In the genomic region with DNA sequence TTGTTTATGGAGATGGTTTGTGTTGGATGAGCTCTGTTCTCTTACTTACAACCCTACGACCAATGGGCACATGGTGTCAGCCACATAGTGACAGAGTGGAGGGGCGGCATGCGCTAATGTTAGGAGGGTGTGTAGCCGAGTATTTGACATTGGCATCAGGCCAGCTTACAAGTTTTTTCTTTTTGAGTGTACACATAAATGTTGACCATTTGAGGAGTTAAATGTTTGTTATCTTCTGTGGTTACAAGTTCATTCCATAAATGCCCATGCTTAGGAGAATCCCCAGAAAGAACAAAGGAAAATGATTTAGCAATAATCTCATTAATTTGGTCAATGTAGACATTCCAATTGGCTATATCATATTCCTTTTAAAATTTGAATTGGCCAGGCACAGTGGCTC, we compare ENCODE assay signal across 23 cellular contexts.
DNase-seq lines count a peak whose midpoint lies in the region; ATAC-seq, FAIRE-seq and TF ChIP-seq lines count a peak whose summit lies in the region.
"Had no signal": no experiment of that assay in that cellular context is flagged by ENCODE, and none has a peak within 500 bp of the region (broad histone marks: within the 10 kb centered on the region; RNA-seq: fewer than 3 reads in every experiment).

No MANE protein-coding gene starts in this region.

- H3K14ac ChIP-seq in IMR-90 (replicated peaks; ENCODE audit: low read depth, low read length) (peak overlapping the region; percentile 87; the same call in 1 of the 2 replicates), mesenchymal stem cell (ENCODE audit: low read length in 2 of 2) (no peak overlapping the region)

- H4K91ac ChIP-seq in IMR-90 (ENCODE audit: insufficient read depth, low read depth, low read length) (peak overlapping the region; percentile 78), mesenchymal stem cell (ENCODE audit: low read length) (no peak overlapping the region)

- H3K27me3 Mint-ChIP-seq in endothelial cell (ENCODE audit: unreplicated experiment) = no peaks in the 10 kb centered on the region
- H3K27me3 Mint-ChIP-seq in activated T-helper 17 cell treated with anti-CD3 and anti-CD28 coated beads, Interleukin-2, amount 50 U/mL, for 72 hours = peaks cover 3% of the 10 kb centered on the region
- H3K27me3 Mint-ChIP-seq in naive thymus-derived CD4-positive, alpha-beta T cell = peaks cover 4 to 27% (median 15%) of the 10 kb centered on the region in 5 donors

- H3K23ac ChIP-seq in IMR-90 (ENCODE audit: low read depth, low read length) (no peak overlapping the region), mesenchymal stem cell (ENCODE audit: low read length in 2 of 2) (no peak overlapping the region)

- no peak overlapping the region for H3K27ac Mint-ChIP-seq in endothelial cell (ENCODE audit: unreplicated experiment)
- H3K27ac Mint-ChIP-seq in activated T-helper 17 cell treated with anti-CD3 and anti-CD28 coated beads, Interleukin-2, amount 50 U/mL, for 72 hours = no peak overlapping the region
- no peak overlapping the region for H3K27ac Mint-ChIP-seq in naive thymus-derived CD4-positive, alpha-beta T cell
- H3K27ac Mint-ChIP-seq: activated CD4-positive, alpha-beta T cell treated with anti-CD3 and anti-CD28 coated beads, Interleukin-2, amount 10 ng/mL, durations not matched to agents 7 days and 5 days; CD4-positive, CD25-positive, alpha-beta regulatory T cell; naive thymus-derived CD8-positive, alpha-beta T cell had no signal

- no peak overlapping the region for H3K4me3 ChIP-seq in IMR-90 (ENCODE audit: insufficient read depth, low read depth, low read length)
- no peak overlapping the region for H3K4me3 ChIP-seq in bronchial epithelial cell (ENCODE audit: low read depth, low read length)
- H3K4me3 ChIP-seq in mesenchymal stem cell (ENCODE audit: insufficient read depth in 1 of 2, low read depth in 1 of 2, low read length in 2 of 2) = no peak overlapping the region
- no peak overlapping the region for H3K4me3 ChIP-seq in naive thymus-derived CD4-positive, alpha-beta T cell (ENCODE audit: low read length)
- H3K4me3 ChIP-seq: cardiac muscle cell, GM12878, MG63, pancreas, sigmoid colon had no signal

- H3K9ac ChIP-seq in IMR-90 (ENCODE audit: low read depth, low read length) (no peak overlapping the region), mesenchymal stem cell (ENCODE audit: low read length) (no peak overlapping the region)

- H2AK5ac ChIP-seq in IMR-90 (ENCODE audit: low read depth, low read length) (peak overlapping the region; percentile 98), mesenchymal stem cell (ENCODE audit: low read length, severe bottlenecking) (no peak overlapping the region)

- no peak for TF ChIP-seq POLR2A in IMR-90 (IDR thresholded peaks at IDR 0.05; ENCODE audit: low read depth, low read length)

- TF ChIP-seq CTCF in IMR-90 (conservative IDR thresholded peaks at IDR 0.05; ENCODE audit: low read depth, low read length) (no peak), bronchial epithelial cell (IDR thresholded peaks at IDR 0.05; ENCODE audit: insufficient read depth, low read length, severe bottlenecking) (no peak), endothelial cell (IDR thresholded peaks at IDR 0.05; ENCODE audit: unreplicated experiment) (no peak)

- no peaks in the 10 kb centered on the region; a peak in 1 of 4 replicates for H3K79me1 ChIP-seq in IMR-90 (ENCODE audit: low read depth in 1 of 2, low read length in 2 of 2)
- H3K79me1 ChIP-seq in mesenchymal stem cell (replicated peaks; ENCODE audit: low read length, poor library complexity, severe bottlenecking) = no peaks in the 10 kb centered on the region

- H2BK12ac ChIP-seq in mesenchymal stem cell (ENCODE audit: low read length in 2 of 2) = no peak overlapping the region

- H4K20me1 ChIP-seq in IMR-90 (ENCODE audit: insufficient read depth, low read length) = no peaks in the 10 kb centered on the region

- H2BK120ac ChIP-seq in IMR-90 (ENCODE audit: low read depth, low read length) = peak overlapping the region; percentile 90
- no peak overlapping the region for H2BK120ac ChIP-seq in mesenchymal stem cell (ENCODE audit: low read depth, low read length)

- CTCF ChIA-PET in IMR-90 (lab: Yijun Ruan, JAX) = no interaction called here
- CTCF ChIA-PET in naive thymus-derived CD4-positive, alpha-beta T cell (lab: Charles Lee) = no interaction called here

- no peaks in the 10 kb centered on the region for H3K27me3 ChIP-seq in IMR-90 (ENCODE audit: control insufficient read depth, insufficient read depth, low read length)
- no peaks in the 10 kb centered on the region for H3K27me3 ChIP-seq in bronchial epithelial cell (ENCODE audit: control insufficient read depth, insufficient read depth, low read length)
- H3K27me3 ChIP-seq in mesenchymal stem cell (ENCODE audit: control insufficient read depth in 1 of 2, insufficient read depth in 1 of 2, low read length in 2 of 2) = no peaks in the 10 kb centered on the region
- H3K27me3 ChIP-seq in naive thymus-derived CD4-positive, alpha-beta T cell (ENCODE audit: control insufficient read depth in 2 of 2, insufficient read depth in 2 of 2, low read length in 2 of 2) = no peaks in the 10 kb centered on the region
- H3K27me3 ChIP-seq: cardiac muscle cell, MG63, pancreas, sigmoid colon had no signal

- H2AFZ ChIP-seq in IMR-90 (replicated peaks; ENCODE audit: low read length, poor library complexity) (no peak overlapping the region), mesenchymal stem cell (ENCODE audit: low read depth, low read length) (no peak overlapping the region)

- BruUV-seq in IMR-90 (replicated peaks; lab: Mats Ljungman, UMichigan) = no TSS peak

- no peak overlapping the region for H3K4me3 Mint-ChIP-seq in endothelial cell (ENCODE audit: unreplicated experiment)
- no peak overlapping the region for H3K4me3 Mint-ChIP-seq in activated T-helper 17 cell treated with anti-CD3 and anti-CD28 coated beads, Interleukin-2, amount 50 U/mL, for 72 hours
- H3K4me3 Mint-ChIP-seq in naive thymus-derived CD4-positive, alpha-beta T cell = no peak overlapping the region
- H3K4me3 Mint-ChIP-seq: activated CD4-positive, alpha-beta T cell treated with anti-CD3 and anti-CD28 coated beads, Interleukin-2, amount 10 ng/mL, durations not matched to agents 7 days and 5 days; CD4-positive, CD25-positive, alpha-beta regulatory T cell; naive thymus-derived CD8-positive, alpha-beta T cell had no signal

- no peaks in the 10 kb centered on the region for H3K4me1 Mint-ChIP-seq in endothelial cell (ENCODE audit: unreplicated experiment)
- no peaks in the 10 kb centered on the region for H3K4me1 Mint-ChIP-seq in activated T-helper 17 cell treated with anti-CD3 and anti-CD28 coated beads, Interleukin-2, amount 50 U/mL, for 72 hours
- no peaks in the 10 kb centered on the region for H3K4me1 Mint-ChIP-seq in naive thymus-derived CD4-positive, alpha-beta T cell
- H3K4me1 Mint-ChIP-seq: activated CD4-positive, alpha-beta T cell treated with anti-CD3 and anti-CD28 coated beads, Interleukin-2, amount 10 ng/mL, durations not matched to agents 7 days and 5 days; CD4-positive, CD25-positive, alpha-beta regulatory T cell; naive thymus-derived CD8-positive, alpha-beta T cell had no signal

- no peak overlapping the region for H2AK9ac ChIP-seq in IMR-90 (replicated peaks; ENCODE audit: low read depth, low read length, poor library complexity)

- H3K18ac ChIP-seq in IMR-90 (ENCODE audit: low read depth, low read length) (peak overlapping the region; percentile 50), mesenchymal stem cell (ENCODE audit: low read depth in 1 of 2, low read length in 2 of 2) (no peak overlapping the region)

- H3K4me1 ChIP-seq in IMR-90 (ENCODE audit: control insufficient read depth, insufficient read depth, low read length) = peaks cover 10% of the 10 kb centered on the region
- H3K4me1 ChIP-seq in mesenchymal stem cell (ENCODE audit: control insufficient read depth, insufficient read depth, low read depth, low read length) = no peaks in the 10 kb centered on the region
- H3K4me1 ChIP-seq in naive thymus-derived CD4-positive, alpha-beta T cell (ENCODE audit: control insufficient read depth in 2 of 2, insufficient read depth in 2 of 2, low read length in 2 of 2) = no peaks in the 10 kb centered on the region

- no peaks in the 10 kb centered on the region for H3K9me3 Mint-ChIP-seq in endothelial cell (ENCODE audit: unreplicated experiment)
- H3K9me3 Mint-ChIP-seq in activated T-helper 17 cell treated with anti-CD3 and anti-CD28 coated beads, Interleukin-2, amount 50 U/mL, for 72 hours = no peaks in the 10 kb centered on the region
- no peaks in the 10 kb centered on the region for H3K9me3 Mint-ChIP-seq in naive thymus-derived CD4-positive, alpha-beta T cell
- H3K9me3 Mint-ChIP-seq: activated CD4-positive, alpha-beta T cell treated with anti-CD3 and anti-CD28 coated beads, Interleukin-2, amount 10 ng/mL, durations not matched to agents 7 days and 5 days; naive thymus-derived CD8-positive, alpha-beta T cell had no signal

- H3K36me3 ChIP-seq in IMR-90 (ENCODE audit: control insufficient read depth, insufficient read depth, low read length) (no peaks in the 10 kb centered on the region), bronchial epithelial cell (ENCODE audit: control insufficient read depth, insufficient read depth, low read length) (no peaks in the 10 kb centered on the region), mesenchymal stem cell (ENCODE audit: control insufficient read depth in 1 of 2, insufficient read depth in 2 of 2, low read depth in 1 of 2, low read length in 2 of 2) (no peaks in the 10 kb centered on the region)
- H3K36me3 ChIP-seq in naive thymus-derived CD4-positive, alpha-beta T cell (ENCODE audit: control insufficient read depth in 2 of 3, insufficient read depth in 3 of 3, low read length in 3 of 3) = no peaks in the 10 kb centered on the region
- H3K36me3 ChIP-seq: cardiac muscle cell, MG63, pancreas, sigmoid colon had no signal

- H2BK15ac ChIP-seq in IMR-90 (ENCODE audit: low read depth, low read length) = peak overlapping the region; percentile 83; the same call in 2 of the 3 replicates
- H2BK15ac ChIP-seq in mesenchymal stem cell (ENCODE audit: low read depth, poor library complexity, severe bottlenecking) = no peak overlapping the region

- H4K8ac ChIP-seq in IMR-90 (ENCODE audit: low read depth in 2 of 2, low read length in 2 of 2) (peak overlapping the region; percentile 31 to 64; a peak in 2 of 4 replicates), mesenchymal stem cell (ENCODE audit: low read length) (no peak overlapping the region)

- peak overlapping the region; percentile 32; the same call in 1 of the 2 replicates for H4K5ac ChIP-seq in IMR-90 (ENCODE audit: low read depth, low read length)

- H3K27ac ChIP-seq in IMR-90 (ENCODE audit: insufficient read depth, low read length) (peak overlapping the region; percentile 75; the same call in 1 of the 2 replicates), mesenchymal stem cell (ENCODE audit: low read length, poor library complexity, severe bottlenecking) (no peak overlapping the region)
- H3K27ac ChIP-seq in naive thymus-derived CD4-positive, alpha-beta T cell (ENCODE audit: low read depth, low read length) = no peak overlapping the region
- H3K27ac ChIP-seq: cardiac muscle cell, sigmoid colon had no signal

- dilution Hi-C loops in IMR-90 (cut with HindIII; ENCODE audit: low sequenced_read_pairs, unreplicated experiment) = no loop called here

- FAIRE-seq in bronchial epithelial cell (lab: Jason Lieb, UNC) = no peak
- FAIRE-seq: GM12878, GM19239, H1, pancreas had no signal

- no peak overlapping the region for H3K56ac ChIP-seq in IMR-90 (ENCODE audit: extremely low read depth, insufficient read depth, low read length)

- intact Hi-C loops in IMR-90 (cut with micrococcal nuclease) = loop anchor here (2.0 to 10.0 kb wide), 3 partner anchors 74 to 287 kb away; partner anchors contain the start of gene ELL2
- intact Hi-C loops in naive thymus-derived CD4-positive, alpha-beta T cell (cut with micrococcal nuclease) = no loop called here

- peak overlapping the region; percentile 69; the same call in 1 of the 2 replicates for H2BK20ac ChIP-seq in IMR-90 (ENCODE audit: low read depth, low read length)

- H3K4ac ChIP-seq in IMR-90 (ENCODE audit: low read depth, low read length) (peak overlapping the region; percentile 73; the same call in 1 of the 2 replicates), mesenchymal stem cell (ENCODE audit: low read depth in 1 of 2, low read length in 2 of 2) (no peak overlapping the region)

- POLR2A ChIA-PET in IMR-90 (lab: Charles Lee; ENCODE audit: unreplicated experiment) = no interaction called here
- POLR2A ChIA-PET in naive thymus-derived CD4-positive, alpha-beta T cell (lab: Charles Lee) = no interaction called here

- H3K4me2 ChIP-seq in IMR-90 (ENCODE audit: low read depth, low read length) (no peak overlapping the region), mesenchymal stem cell (ENCODE audit: low read length, poor library complexity, severe bottlenecking) (no peak overlapping the region)

- H2BK5ac ChIP-seq in IMR-90 (ENCODE audit: low read depth, low read length, poor library complexity, severe bottlenecking) = peak overlapping the region; percentile 43
- H2BK5ac ChIP-seq in mesenchymal stem cell (ENCODE audit: low read depth, low read length, poor library complexity, severe bottlenecking) = no peak overlapping the region

- peaks cover 5% of the 10 kb centered on the region for H3K9me1 ChIP-seq in IMR-90 (ENCODE audit: insufficient read depth, low read length)

- in situ Hi-C loops in IMR-90 (cut with MboI; ENCODE audit: low sequenced_read_pairs) = no loop called here

- no peak for TF ChIP-seq RAD21 in IMR-90 (IDR thresholded peaks at IDR 0.05; ENCODE audit: low read length)

- no CpG with 5 or more reads among the region's 4 CpGs for WGBS in IMR-90 (ENCODE audit: extremely low coverage in 2 of 2, insufficient read length in 1 of 2), 2 experiments
- WGBS in mesenchymal stem cell = 79% methylated on average over 3 of the region's 4 CpGs

- H3K36me3 Mint-ChIP-seq in endothelial cell (ENCODE audit: low read depth, unreplicated experiment) = no peaks in the 10 kb centered on the region
- no peaks in the 10 kb centered on the region for H3K36me3 Mint-ChIP-seq in activated T-helper 17 cell treated with anti-CD3 and anti-CD28 coated beads, Interleukin-2, amount 50 U/mL, for 72 hours (ENCODE audit: low read depth)
- H3K36me3 Mint-ChIP-seq in naive thymus-derived CD4-positive, alpha-beta T cell = no peaks in the 10 kb centered on the region
- H3K36me3 Mint-ChIP-seq: CD4-positive, CD25-positive, alpha-beta regulatory T cell; naive thymus-derived CD8-positive, alpha-beta T cell had no signal

- peak; percentile 62 for DNase-seq in EH (ENCODE audit: low read depth)
- no peak for DNase-seq in IMR-90
- peak; percentile 63 for DNase-seq in bronchial epithelial cell (ENCODE audit: low read depth)
- DNase-seq in mesenchymal stem cell = peak; percentile 59
- no peak for DNase-seq in cerebellar cortex (ENCODE audit: low spot score)
- DNase-seq in endothelial cell (ENCODE audit: low spot score) = no peak
- DNase-seq in naive thymus-derived CD4-positive, alpha-beta T cell = no peak
- DNase-seq: activated CD4-positive, alpha-beta T cell treated with anti-CD3 and anti-CD28 coated beads, Interleukin-2, amount 10 ng/mL, durations not matched to agents 7 days and 5 days; CD4-positive, CD25-positive, alpha-beta regulatory T cell; DMS153; mesendoderm; MG63; naive thymus-derived CD8-positive, alpha-beta T cell; NCI-H146; NCI-H2171; pancreas; SHP77 treated with DMSO at 0.1 percent for 48 hours; sigmoid colon had no signal

- no peak for ATAC-seq in IMR-90 (ENCODE audit: low read depth)
- no peak for ATAC-seq in activated T-helper 17 cell treated with anti-CD3 and anti-CD28 coated beads, Interleukin-2, amount 50 U/mL, for 72 hours (replicated peaks)
- no peak for ATAC-seq in naive thymus-derived CD4-positive, alpha-beta T cell
- ATAC-seq: GM12878; naive thymus-derived CD8-positive, alpha-beta T cell; pancreas had no signal

- H3K9me3 ChIP-seq in IMR-90 (ENCODE audit: control insufficient read depth, insufficient read depth, low read length) (no peaks in the 10 kb centered on the region), mesenchymal stem cell (ENCODE audit: control insufficient read depth, low read length) (no peaks in the 10 kb centered on the region)
- H3K9me3 ChIP-seq in naive thymus-derived CD4-positive, alpha-beta T cell (ENCODE audit: control insufficient read depth in 2 of 3, low read length in 3 of 3) = no peaks in the 10 kb centered on the region
- H3K9me3 ChIP-seq: pancreas, sigmoid colon had no signal

Comparison
In these comparisons a context has a peak if more than half of its experiments do, and no peak if none do; other contexts are left out.
1. DNase-seq: peak in EH (single experiment), bronchial epithelial cell (single experiment) and mesenchymal stem cell (single experiment); none in IMR-90 (single experiment), cerebellar cortex (single experiment), endothelial cell (single experiment) and naive thymus-derived CD4-positive, alpha-beta T cell (0 of 9).